20 cellular contexts compared by ENCODE assay signal in the genomic region with DNA sequence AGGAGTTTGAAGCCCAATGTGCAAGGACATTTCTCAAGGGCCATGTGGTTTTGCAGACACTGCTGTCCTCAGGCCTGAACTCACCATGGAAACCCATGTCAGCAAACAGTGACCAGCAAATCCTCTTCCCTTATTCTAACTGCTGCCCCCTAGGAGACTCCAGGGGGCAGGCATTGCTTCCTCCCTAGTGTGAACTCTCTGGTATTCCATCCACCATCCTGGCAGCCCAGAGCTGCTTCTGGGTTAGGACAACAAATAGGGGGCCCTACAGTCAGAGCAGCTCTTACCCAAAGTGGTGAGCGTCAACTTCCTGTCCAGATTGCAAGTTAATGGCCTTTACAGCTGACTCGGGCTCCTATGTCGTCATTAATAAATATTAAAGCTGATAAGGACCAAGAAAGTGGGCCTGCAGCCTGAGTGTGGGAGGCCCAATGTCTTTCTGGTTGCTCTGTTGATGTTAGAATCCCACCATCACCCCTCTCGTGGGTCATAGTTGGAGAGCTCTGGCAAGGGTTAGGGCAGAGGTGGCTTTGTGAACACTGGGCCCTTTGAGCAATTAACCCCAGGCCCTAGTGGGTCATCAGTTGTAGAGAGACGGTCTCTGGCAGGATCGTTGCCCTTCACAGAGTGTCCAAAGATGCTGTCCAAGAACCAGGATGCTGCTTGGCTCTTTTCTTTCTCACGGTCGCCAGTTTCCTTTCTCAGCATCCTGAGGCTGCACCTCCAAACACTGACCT. TPM values are rescaled to one million over a fixed set of nuclear protein-coding genes. Genes with fewer than 3 reads are reported as not detected.
DNase-seq lines count a peak whose midpoint lies in the region; ATAC-seq, FAIRE-seq and TF ChIP-seq lines count a peak whose summit lies in the region.
"Had no signal": no experiment of that assay in that cellular context is flagged by ENCODE, and none has a peak within 500 bp of the region (broad histone marks: within the 10 kb centered on the region; RNA-seq: fewer than 3 reads in every experiment).

No MANE protein-coding gene starts in this region.

- H3K79me2 ChIP-seq in HepG2 (ENCODE audit: insufficient read depth, low read length) = no peaks in the 10 kb centered on the region

- H3K27ac ChIP-seq in HepG2 (ENCODE audit: extremely low read length, insufficient read depth, low read length) = no peak overlapping the region

- no peaks in the 10 kb centered on the region for H3K27me3 Mint-ChIP-seq in endothelial cell (ENCODE audit: unreplicated experiment)
- H3K27me3 Mint-ChIP-seq: central memory CD8-positive, alpha-beta T cell had no signal

- DNase-seq in BE2C (no peak), LHCN-M2 (ENCODE audit: low read depth) (peak; percentile 58), endothelial cell (ENCODE audit: low spot score) (peak; percentile 34), HepG2 (ENCODE audit: low spot score) (peak; percentile 20), HuH-7 (ENCODE audit: low spot score) (no peak), T-helper 2 cell (no peak)
- no peak for DNase-seq in stimulated activated CD8-positive, alpha-beta memory T cell treated with anti-CD3 and anti-CD28 coated beads, Interleukin-4, amount 100 ng/mL, for 48 hours
- DNase-seq: activated naive CD4-positive, alpha-beta T cell treated with anti-CD3 and anti-CD28 coated beads, Interleukin-2, amount 50 U/mL, for 16 hours; CD4-positive, CD25-positive, alpha-beta regulatory T cell; NCI-H1694 treated with DMSO at 0.1 percent for 48 hours; NCI-H524 treated with DMSO at 0.1 percent for 48 hours; RPMI8226; stimulated activated naive CD8-positive, alpha-beta T cell treated with anti-CD3 and anti-CD28 coated beads, Interleukin-15, Interleukin-2, amounts not matched to agents 100 U/mL and 50 U/mL, for 24 hours; T1000 had no signal

- no peak for TF ChIP-seq EP300 in HepG2 (IDR thresholded peaks at IDR 0.05; ENCODE audit: low read depth in 2 of 2, low read length in 2 of 2)
- no peak for TF ChIP-seq EP300 in HepG2 (CRISPR knock-in tag; IDR thresholded peaks at IDR 0.05; ENCODE audit: borderline replicate concordance)

- H3K4me3 ChIP-seq in BE2C (ENCODE audit: low read depth, low read length) = no peak overlapping the region
- H3K4me3 ChIP-seq in HepG2 (replicated peaks in 1 of 3; ENCODE audit: insufficient read depth in 1 of 3, low read depth in 2 of 3, low read length in 3 of 3) = no peak overlapping the region
- H3K4me3 ChIP-seq: HAP-1 had no signal

- no peak for FAIRE-seq in HepG2 (lab: Jason Lieb, UNC)

- BruUV-seq in HepG2 (replicated peaks; lab: Mats Ljungman, UMichigan) = no TSS peak

- H3K4me1 ChIP-seq in BE2C = no peaks in the 10 kb centered on the region
- H3K4me1 ChIP-seq in HepG2 (ENCODE audit: insufficient read depth, low read length) = no peaks in the 10 kb centered on the region
- H3K4me1 ChIP-seq: HAP-1 had no signal

- POLR2A ChIA-PET in HepG2 (lab: Yijun Ruan, JAX) = no interaction called here

- H3K36me3 ChIP-seq in BE2C (no peaks in the 10 kb centered on the region), HepG2 (replicated peaks in 1 of 2; ENCODE audit: control insufficient read depth in 1 of 2, insufficient read depth in 2 of 2, low read length in 2 of 2) (0 out of 5 replicates have a peak, but pooled peaks cover 0 to 3% of the 10 kb centered on the region in 2 experiments)
- H3K36me3 ChIP-seq: HAP-1 had no signal

- peaks cover 11% of the 10 kb centered on the region for H3K4me1 Mint-ChIP-seq in endothelial cell (ENCODE audit: unreplicated experiment)
- H3K4me1 Mint-ChIP-seq: CD4-positive, CD25-positive, alpha-beta regulatory T cell; central memory CD8-positive, alpha-beta T cell; naive thymus-derived CD8-positive, alpha-beta T cell had no signal

- no peak overlapping the region for H3K9ac ChIP-seq in HepG2 (ENCODE audit: insufficient read depth, low read depth, low read length)

- H2AFZ ChIP-seq in HepG2 (ENCODE audit: low read length) = no peak overlapping the region

- H3K4me3 Mint-ChIP-seq in endothelial cell (ENCODE audit: unreplicated experiment) = no peak overlapping the region
- H3K4me3 Mint-ChIP-seq: CD4-positive, CD25-positive, alpha-beta regulatory T cell; central memory CD8-positive, alpha-beta T cell; naive thymus-derived CD8-positive, alpha-beta T cell had no signal

- no peak overlapping the region for H3K4me2 ChIP-seq in HepG2 (ENCODE audit: low read depth, low read length)

- H3K27me3 ChIP-seq in BE2C = no peaks in the 10 kb centered on the region
- no peaks in the 10 kb centered on the region for H3K27me3 ChIP-seq in HepG2 (ENCODE audit: control insufficient read depth in 1 of 2, insufficient read depth in 2 of 2, low read length in 2 of 2)

- TF ChIP-seq CTCF in BE2C (IDR thresholded peaks at IDR 0.05; ENCODE audit: low read depth, low read length) (peak; percentile 3; the same call in 1 of the 2 replicates), endothelial cell (IDR thresholded peaks at IDR 0.05; ENCODE audit: unreplicated experiment) (no peak), HepG2 (CRISPR knock-in tag; IDR thresholded peaks at IDR 0.05) (no peak)

- H4K20me1 ChIP-seq in HepG2 (ENCODE audit: insufficient read depth, low read length) = no peaks in the 10 kb centered on the region

- peak; percentile 39 for ATAC-seq in HepG2
- ATAC-seq in GM19397 (IDR thresholded peaks at IDR 0.05; ENCODE audit: unreplicated experiment) = no peak
- ATAC-seq: naive thymus-derived CD8-positive, alpha-beta T cell; stimulated activated naive CD8-positive, alpha-beta T cell treated with anti-CD3 and anti-CD28 coated beads, Interleukin-15, Interleukin-2, amounts not matched to agents 100 U/mL and 50 U/mL, for 24 hours had no signal

- H3K9me3 ChIP-seq in BE2C = no peaks in the 10 kb centered on the region
- no peaks in the 10 kb centered on the region for H3K9me3 ChIP-seq in HepG2 (ENCODE audit: low read length)
- H3K9me3 ChIP-seq: HAP-1 had no signal

- in situ Hi-C loops in HepG2 (cut with HindIII; ENCODE audit: extremely low pct_ligation_motif_present, low pct_unique_long_range_greater_than_20kb) = loop anchor here (5.0 kb wide), 1 partner anchor 379 kb away; no protein-coding TSS in a partner anchor

- intact Hi-C loops in HepG2 (cut with micrococcal nuclease; ENCODE audit: unreplicated experiment) = no loop called here

- H3K36me3 Mint-ChIP-seq in endothelial cell (ENCODE audit: low read depth, unreplicated experiment) = peaks cover 15% of the 10 kb centered on the region

- TF ChIP-seq RAD21 in HepG2 (CRISPR knock-in tag; IDR thresholded peaks at IDR 0.05) = no peak

- TF ChIP-seq POLR2A in HepG2 (IDR thresholded peaks at IDR 0.05; ENCODE audit: insufficient read depth in 1 of 2, low read depth in 2 of 2, low read length in 2 of 2) = no peak

- 87% methylated on average over 6 of the region's 8 CpGs for WGBS in HepG2 (ENCODE audit: low lambda C conversion rate)

- no peaks in the 10 kb centered on the region for H3K9me3 Mint-ChIP-seq in endothelial cell (ENCODE audit: unreplicated experiment)
- H3K9me3 Mint-ChIP-seq: central memory CD8-positive, alpha-beta T cell had no signal

- CTCF ChIA-PET in HepG2 (lab: Yijun Ruan, JAX; ENCODE audit: low intra/inter-chr PET ratio, low total read pairs) = no interaction called here

- H3K27ac Mint-ChIP-seq in endothelial cell (ENCODE audit: unreplicated experiment) = no peak overlapping the region

RNA-seq across cellular contexts. Expression of a gene that starts 41.5 kb away (rescaled TPM):
- polyA plus RNA-seq in BE2C (2012; ENCODE audit: insufficient read depth, insufficient read length, low read depth) = 0.42 TPM
- 0.06 and 0.13 TPM in 2 replicates for total RNA-seq in LHCN-M2 (2014; rRNA removed)
- polyA plus RNA-seq in LHCN-M2 (2012) = 0.07 TPM
- not detected for total RNA-seq in endothelial cell (ENCODE audit: unreplicated experiment)
- 0.15 and 0.18 TPM in 2 replicates for total RNA-seq in HepG2 (2016; rRNA removed; fragmentation: Illumina TruSeq; extraction: Trizol)
- 0.09 TPM in 1 of 2 replicates, not detected in the other for total RNA-seq in HepG2 (2016; cell fraction: cytosol; rRNA removed; fragmentation: Illumina TruSeq; extraction: Trizol; ENCODE audit: low read depth)
- 0.16 and 0.26 TPM in 2 replicates for total RNA-seq in HepG2 (2016; cell fraction: insoluble cytoplasmic fraction; rRNA removed; fragmentation: Illumina TruSeq; extraction: Trizol)
- 0.19 and 0.55 TPM in 2 replicates for total RNA-seq in HepG2 (2016; cell fraction: membrane; rRNA removed; fragmentation: Illumina TruSeq; extraction: Trizol)
- 0.28 TPM in 1 of 2 replicates, not detected in the other for total RNA-seq in HepG2 (2016; cell fraction: nucleus; rRNA removed; fragmentation: Illumina TruSeq; extraction: Trizol)
- 0.07 and 0.10 TPM in 2 replicates for polyA plus RNA-seq in HepG2 (2011; rRNA removed)
- polyA plus RNA-seq in HepG2 (2011; cell fraction: cytosol; rRNA removed) = 0.07 and 0.08 TPM in 2 replicates
- 0.05 and 0.09 TPM in 2 replicates for polyA plus RNA-seq in HepG2 (2011; cell fraction: nucleus; rRNA removed)
- 0.09 and 0.11 TPM in 2 replicates for polyA plus RNA-seq in HepG2 (2012)
- polyA plus RNA-seq in HepG2 (2016; cell fraction: cytosol; fragmentation: Illumina TruSeq; extraction: Trizol; ENCODE audit: low read depth) = 0.02 and 0.06 TPM in 2 replicates
- polyA plus RNA-seq in HepG2 (2016; cell fraction: insoluble cytoplasmic fraction; fragmentation: Illumina TruSeq; extraction: Trizol; ENCODE audit: low read depth) = 0.14 and 0.17 TPM in 2 replicates
- polyA plus RNA-seq in HepG2 (2016; cell fraction: membrane; fragmentation: Illumina TruSeq; extraction: Trizol; ENCODE audit: low read depth) = 0.08 and 0.12 TPM in 2 replicates
- 0.25 and 0.30 TPM in 2 replicates for polyA plus RNA-seq in HepG2 (2016; cell fraction: nucleus; fragmentation: Illumina TruSeq; extraction: Trizol; ENCODE audit: insufficient read depth, low read depth)
- not detected in 2 replicates for polyA minus RNA-seq in HepG2 (2011; rRNA and poly(A)+ RNA removed; ENCODE audit: low replicate concordance)
- polyA minus RNA-seq in HepG2 (2011; cell fraction: cytosol; rRNA and poly(A)+ RNA removed) = not detected in 2 replicates
- polyA minus RNA-seq in HepG2 (2011; cell fraction: nucleus; rRNA and poly(A)+ RNA removed) = not detected in 2 replicates
- total RNA-seq: activated CD8-positive, alpha-beta memory T cell treated with anti-CD3 and anti-CD28 coated beads for 36 hours; CD4-positive, CD25-positive, alpha-beta regulatory T cell; naive thymus-derived CD8-positive, alpha-beta T cell had no signal
- polyA plus RNA-seq: esophagus had no signal

RNA-seq across cellular contexts. Expression of a gene that starts 54.2 kb away (rescaled TPM):
- polyA plus RNA-seq in BE2C (2012; ENCODE audit: insufficient read depth, insufficient read length, low read depth) = 23.9 TPM
- 21.6 and 22.3 TPM in 2 replicates for total RNA-seq in LHCN-M2 (2014; rRNA removed)
- 22.3 TPM for polyA plus RNA-seq in LHCN-M2 (2012)
- total RNA-seq in endothelial cell (ENCODE audit: unreplicated experiment) = 17.7 TPM
- 5.0 and 5.5 TPM in 2 replicates for total RNA-seq in HepG2 (2016; rRNA removed; fragmentation: Illumina TruSeq; extraction: Trizol)
- 8.5 and 9.0 TPM in 2 replicates for total RNA-seq in HepG2 (2016; cell fraction: cytosol; rRNA removed; fragmentation: Illumina TruSeq; extraction: Trizol; ENCODE audit: low read depth)
- 4.2 and 7.9 TPM in 2 replicates for total RNA-seq in HepG2 (2016; cell fraction: insoluble cytoplasmic fraction; rRNA removed; fragmentation: Illumina TruSeq; extraction: Trizol)
- total RNA-seq in HepG2 (2016; cell fraction: membrane; rRNA removed; fragmentation: Illumina TruSeq; extraction: Trizol) = 9.2 and 10.5 TPM in 2 replicates
- total RNA-seq in HepG2 (2016; cell fraction: nucleus; rRNA removed; fragmentation: Illumina TruSeq; extraction: Trizol) = 5.4 and 8.0 TPM in 2 replicates
- 24.5 and 27.7 TPM in 2 replicates for polyA plus RNA-seq in HepG2 (2011; rRNA removed)
- polyA plus RNA-seq in HepG2 (2011; cell fraction: cytosol; rRNA removed) = 23.2 and 24.9 TPM in 2 replicates
- 24.4 and 32.0 TPM in 2 replicates for polyA plus RNA-seq in HepG2 (2011; cell fraction: nucleus; rRNA removed)
- 11.9 and 13.0 TPM in 2 replicates for polyA plus RNA-seq in HepG2 (2012)
- polyA plus RNA-seq in HepG2 (2016; cell fraction: cytosol; fragmentation: Illumina TruSeq; extraction: Trizol; ENCODE audit: low read depth) = 9.3 and 10.8 TPM in 2 replicates
- polyA plus RNA-seq in HepG2 (2016; cell fraction: insoluble cytoplasmic fraction; fragmentation: Illumina TruSeq; extraction: Trizol; ENCODE audit: low read depth) = 4.7 and 5.9 TPM in 2 replicates
- polyA plus RNA-seq in HepG2 (2016; cell fraction: membrane; fragmentation: Illumina TruSeq; extraction: Trizol; ENCODE audit: low read depth) = 9.9 and 11.2 TPM in 2 replicates
- polyA plus RNA-seq in HepG2 (2016; cell fraction: nucleus; fragmentation: Illumina TruSeq; extraction: Trizol; ENCODE audit: insufficient read depth, low read depth) = 10.8 and 12.0 TPM in 2 replicates
- polyA minus RNA-seq in HepG2 (2011; rRNA and poly(A)+ RNA removed; ENCODE audit: low replicate concordance) = 14.8 and 19.2 TPM in 2 replicates
- 5.1 and 5.8 TPM in 2 replicates for polyA minus RNA-seq in HepG2 (2011; cell fraction: cytosol; rRNA and poly(A)+ RNA removed)
- polyA minus RNA-seq in HepG2 (2011; cell fraction: nucleus; rRNA and poly(A)+ RNA removed) = 7.6 and 9.4 TPM in 2 replicates

Comparison
In these comparisons a context has a peak if more than half of its experiments do, and no peak if none do; other contexts are left out.
1. DNase-seq: peak in LHCN-M2 (single experiment), endothelial cell (single experiment) and HepG2 (single experiment); none in BE2C (single experiment), HuH-7 (single experiment), T-helper 2 cell (0 of 5) and stimulated activated CD8-positive, alpha-beta memory T cell treated with anti-CD3 and anti-CD28 coated beads, Interleukin-4, amount 100 ng/mL, for 48 hours (single experiment).